ENCODE assay signal across 1 cellular context in the genomic region with DNA sequence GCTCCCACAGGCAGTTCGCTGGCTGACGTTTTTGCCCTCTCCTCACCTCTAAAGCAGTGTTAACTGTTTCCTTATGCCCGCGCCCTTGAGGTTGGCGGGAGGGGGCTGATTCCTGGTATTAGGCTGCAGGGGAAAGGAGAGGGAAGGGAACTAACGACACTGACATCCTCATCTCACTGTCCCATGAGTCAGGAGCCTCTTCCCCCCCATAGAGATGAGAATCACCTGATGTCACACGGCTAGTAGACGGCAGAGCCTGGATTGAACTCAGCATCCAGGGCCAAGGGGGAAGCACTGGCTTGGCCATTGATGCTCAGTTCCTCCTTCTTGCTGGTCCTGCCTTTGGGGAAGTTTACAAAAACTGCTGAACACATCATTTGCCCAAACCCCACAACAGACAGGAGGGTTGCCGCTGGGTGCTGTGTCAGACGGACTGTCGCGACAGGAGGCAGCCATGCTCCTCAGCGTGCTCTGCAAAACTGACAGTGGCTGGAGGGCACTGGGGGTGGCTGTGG.
TF ChIP-seq lines count a peak whose summit lies in the region.

No MANE protein-coding gene starts in this region.

TF ChIP-seq in H1, 55 proteins besides CTCF, POLR2A, EP300 and RAD21:
- TF ChIP-seq NRF1 (IDR thresholded peaks at IDR 0.05; ENCODE audit: low read depth, low read length) (no peak), GTF2F1 (IDR thresholded peaks at IDR 0.05; ENCODE audit: borderline replicate concordance, low read depth, low read length) (no peak), ATF2 (IDR thresholded peaks at IDR 0.05; ENCODE audit: low read length) (no peak), JUND (IDR thresholded peaks at IDR 0.05; ENCODE audit: low read length) (no peak), SP1 (IDR thresholded peaks at IDR 0.05; ENCODE audit: low read depth, low read length) (no peak), PHF8 (conservative IDR thresholded peaks at IDR 0.05; ENCODE audit: low read depth, low read length) (no peak), BRCA1 (IDR thresholded peaks at IDR 0.05; ENCODE audit: low read depth, low read length) (no peak), SAP30 (IDR thresholded peaks at IDR 0.05; ENCODE audit: insufficient read depth, insufficient replicate concordance, low read length) (no peak)
- TF ChIP-seq, protein P1, sequence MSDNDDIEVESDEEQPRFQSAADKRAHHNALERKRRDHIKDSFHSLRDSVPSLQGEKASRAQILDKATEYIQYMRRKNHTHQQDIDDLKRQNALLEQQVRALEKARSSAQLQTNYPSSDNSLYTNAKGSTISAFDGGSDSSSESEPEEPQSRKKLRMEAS (IDR thresholded peaks at IDR 0.05) = no peak
